7 cellular contexts compared by ENCODE assay signal in the genomic region with DNA sequence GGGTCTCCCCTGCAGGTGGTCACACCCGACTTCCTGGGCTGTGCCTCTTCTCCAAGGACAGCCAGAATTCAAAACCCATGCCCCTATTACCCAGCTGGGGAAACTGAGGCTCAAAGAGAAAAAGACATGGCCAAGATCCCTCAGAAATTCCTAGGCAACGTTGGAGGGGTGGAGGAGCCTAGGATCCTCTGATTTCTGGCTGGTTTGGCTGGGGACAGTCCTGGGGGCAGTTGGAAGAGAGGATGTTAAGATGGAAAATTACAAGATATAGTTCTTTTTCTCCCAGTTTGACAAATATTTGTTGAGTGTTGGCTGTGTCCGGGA. TPM values are rescaled to one million over a fixed set of nuclear protein-coding genes. Genes with fewer than 3 reads are reported as not detected.
A peak's percentile ranks its signal among the peaks of the same experiment; 100 is the strongest.
DNase-seq lines count a peak whose midpoint lies in the region; ATAC-seq lines count a peak whose summit lies in the region.

No MANE protein-coding gene starts in this region.

- H3K4me1 ChIP-seq in HAP-1, result peaks cover 10% of the 10 kb centered on the region

- no peaks in the 10 kb centered on the region for H3K27me3 Mint-ChIP-seq in activated T-helper 1 cell treated with anti-CD3 and anti-CD28 coated beads, Interleukin-12 subunit alpha, Interleukin-12 subunit beta, Interleukin-2, Interleukin-4 antibody, amounts not matched to agents 30 ng/mL and 10 ng/mL and 1 ng/mL, durations not matched to agents 14 hours and 24 hours and 36 hours (ENCODE audit: insufficient read depth)
- no peaks in the 10 kb centered on the region for H3K27me3 Mint-ChIP-seq in stimulated activated memory B cell treated with anti-CD40 and anti-IgM and Interleukin-4, amounts not matched to agents 10 μg/mL and 1 μg/mL and 100 μg/mL, for 72 hours

- H3K4me3 ChIP-seq in HAP-1, result peak overlapping the region; percentile 94
- peak overlapping the region; percentile 24 for H3K4me3 ChIP-seq in iPS-11a (ENCODE audit: low read depth, low read length)

- H3K9me3 Mint-ChIP-seq in activated T-helper 1 cell treated with anti-CD3 and anti-CD28 coated beads, Interleukin-12 subunit alpha, Interleukin-12 subunit beta, Interleukin-2, Interleukin-4 antibody, amounts not matched to agents 30 ng/mL and 10 ng/mL and 1 ng/mL, durations not matched to agents 14 hours and 24 hours and 36 hours, result no peaks in the 10 kb centered on the region
- no peaks in the 10 kb centered on the region for H3K9me3 Mint-ChIP-seq in stimulated activated memory B cell treated with anti-CD40 and anti-IgM and Interleukin-4, amounts not matched to agents 10 μg/mL and 1 μg/mL and 100 μg/mL, for 72 hours

- peaks cover 40% of the 10 kb centered on the region for H3K4me1 Mint-ChIP-seq in activated T-helper 1 cell treated with anti-CD3 and anti-CD28 coated beads, Interleukin-12 subunit alpha, Interleukin-12 subunit beta, Interleukin-2, Interleukin-4 antibody, amounts not matched to agents 30 ng/mL and 10 ng/mL and 1 ng/mL, durations not matched to agents 14 hours and 24 hours and 36 hours (ENCODE audit: low read depth)
- peaks cover 66% of the 10 kb centered on the region for H3K4me1 Mint-ChIP-seq in stimulated activated memory B cell treated with anti-CD40 and anti-IgM and Interleukin-4, amounts not matched to agents 10 μg/mL and 1 μg/mL and 100 μg/mL, for 72 hours

- peaks cover 23% of the 10 kb centered on the region for H3K36me3 Mint-ChIP-seq in activated T-helper 1 cell treated with anti-CD3 and anti-CD28 coated beads, Interleukin-12 subunit alpha, Interleukin-12 subunit beta, Interleukin-2, Interleukin-4 antibody, amounts not matched to agents 30 ng/mL and 10 ng/mL and 1 ng/mL, durations not matched to agents 14 hours and 24 hours and 36 hours (ENCODE audit: low read depth)
- peaks cover 20% of the 10 kb centered on the region for H3K36me3 Mint-ChIP-seq in stimulated activated memory B cell treated with anti-CD40 and anti-IgM and Interleukin-4, amounts not matched to agents 10 μg/mL and 1 μg/mL and 100 μg/mL, for 72 hours

- peak overlapping the region; percentile 97 for H3K4me3 Mint-ChIP-seq in activated T-helper 1 cell treated with anti-CD3 and anti-CD28 coated beads, Interleukin-12 subunit alpha, Interleukin-12 subunit beta, Interleukin-2, Interleukin-4 antibody, amounts not matched to agents 30 ng/mL and 10 ng/mL and 1 ng/mL, durations not matched to agents 14 hours and 24 hours and 36 hours
- H3K4me3 Mint-ChIP-seq in stimulated activated memory B cell treated with anti-CD40 and anti-IgM and Interleukin-4, amounts not matched to agents 10 μg/mL and 1 μg/mL and 100 μg/mL, for 72 hours, result peak overlapping the region; percentile 91

- no peak for ATAC-seq in stimulated activated memory B cell treated with anti-CD40 and anti-IgM and Interleukin-4, amounts not matched to agents 10 μg/mL and 1 μg/mL and 100 μg/mL, for 72 hours
- no peak for ATAC-seq in HG03097 (IDR thresholded peaks at IDR 0.05; ENCODE audit: low FRiP score, unreplicated experiment)

- DNase-seq in HAP-1 (ENCODE audit: low spot score in 2 of 2) (no peak), ACHN (no peak), HK-2 (ENCODE audit: unreplicated experiment) (no peak)
- DNase-seq in activated T-helper 1 cell treated with anti-CD3 and anti-CD28 coated beads, Interleukin-12 subunit alpha, Interleukin-12 subunit beta, Interleukin-2, Interleukin-4 antibody, amounts not matched to agents 30 ng/mL and 10 ng/mL and 1 ng/mL, durations not matched to agents 14 hours and 24 hours and 36 hours (ENCODE audit: low spot score), result no peak

- H3K27ac Mint-ChIP-seq in activated T-helper 1 cell treated with anti-CD3 and anti-CD28 coated beads, Interleukin-12 subunit alpha, Interleukin-12 subunit beta, Interleukin-2, Interleukin-4 antibody, amounts not matched to agents 30 ng/mL and 10 ng/mL and 1 ng/mL, durations not matched to agents 14 hours and 24 hours and 36 hours, result peak overlapping the region; percentile 96
- H3K27ac Mint-ChIP-seq in stimulated activated memory B cell treated with anti-CD40 and anti-IgM and Interleukin-4, amounts not matched to agents 10 μg/mL and 1 μg/mL and 100 μg/mL, for 72 hours, result peak overlapping the region; percentile 86

- intact Hi-C loops in activated T-helper 1 cell treated with anti-CD3 and anti-CD28 coated beads, Interleukin-12 subunit alpha, Interleukin-12 subunit beta, Interleukin-2, Interleukin-4 antibody, amounts not matched to agents 30 ng/mL and 10 ng/mL and 1 ng/mL, durations not matched to agents 14 hours and 24 hours and 36 hours (cut with micrococcal nuclease), result loop anchor here (5.0 kb wide), 1 partner anchor 332 kb away; a partner anchor contains a TSS

- H3K9me3 ChIP-seq in HAP-1, result no peaks in the 10 kb centered on the region; the same call in 1 of the 2 replicates

- H3K36me3 ChIP-seq in HAP-1 (replicated peaks), result no peaks in the 10 kb centered on the region; the same call in 1 of the 2 replicates

- in situ Hi-C loops in HAP-1 (cut with MboI; ENCODE audit: low sequenced_read_pairs) (loop anchor here (10.0 kb wide), 1 partner anchor 135 kb away; no protein-coding TSS in a partner anchor), ACHN (cut with HindIII; ENCODE audit: low pct_ligation_motif_present, low pct_unique_long_range_greater_than_20kb, low sequenced_read_pairs) (no loop called here)

- H3K27me3 ChIP-seq in HAP-1 (ENCODE audit: low read depth), result no peaks in the 10 kb centered on the region

RNA-seq across cellular contexts. Expression of a gene that starts 2.4 kb away (rescaled TPM):
- total RNA-seq in activated T-helper 1 cell treated with anti-CD3 and anti-CD28 coated beads, Interleukin-12 subunit alpha, Interleukin-12 subunit beta, Interleukin-2, Interleukin-4 antibody, amounts not matched to agents 30 ng/mL and 10 ng/mL and 1 ng/mL, durations not matched to agents 14 hours and 24 hours and 36 hours, result 234 and 235 TPM in 2 replicates

RNA-seq across cellular contexts. Expression of a gene that starts 11.4 kb away (rescaled TPM):
- total RNA-seq in activated T-helper 1 cell treated with anti-CD3 and anti-CD28 coated beads, Interleukin-12 subunit alpha, Interleukin-12 subunit beta, Interleukin-2, Interleukin-4 antibody, amounts not matched to agents 30 ng/mL and 10 ng/mL and 1 ng/mL, durations not matched to agents 14 hours and 24 hours and 36 hours, result 1.0 and 1.3 TPM in 2 replicates

RNA-seq across cellular contexts. Expression of a gene that starts 12.8 kb away (rescaled TPM):
- total RNA-seq in activated T-helper 1 cell treated with anti-CD3 and anti-CD28 coated beads, Interleukin-12 subunit alpha, Interleukin-12 subunit beta, Interleukin-2, Interleukin-4 antibody, amounts not matched to agents 30 ng/mL and 10 ng/mL and 1 ng/mL, durations not matched to agents 14 hours and 24 hours and 36 hours, result 3.0 and 4.1 TPM in 2 replicates

RNA-seq across cellular contexts. Expression of a gene that starts 41.9 kb away (rescaled TPM):
- 16.8 and 17.2 TPM in 2 replicates for total RNA-seq in activated T-helper 1 cell treated with anti-CD3 and anti-CD28 coated beads, Interleukin-12 subunit alpha, Interleukin-12 subunit beta, Interleukin-2, Interleukin-4 antibody, amounts not matched to agents 30 ng/mL and 10 ng/mL and 1 ng/mL, durations not matched to agents 14 hours and 24 hours and 36 hours
